14 cellular contexts compared by ENCODE assay signal in the genomic region with DNA sequence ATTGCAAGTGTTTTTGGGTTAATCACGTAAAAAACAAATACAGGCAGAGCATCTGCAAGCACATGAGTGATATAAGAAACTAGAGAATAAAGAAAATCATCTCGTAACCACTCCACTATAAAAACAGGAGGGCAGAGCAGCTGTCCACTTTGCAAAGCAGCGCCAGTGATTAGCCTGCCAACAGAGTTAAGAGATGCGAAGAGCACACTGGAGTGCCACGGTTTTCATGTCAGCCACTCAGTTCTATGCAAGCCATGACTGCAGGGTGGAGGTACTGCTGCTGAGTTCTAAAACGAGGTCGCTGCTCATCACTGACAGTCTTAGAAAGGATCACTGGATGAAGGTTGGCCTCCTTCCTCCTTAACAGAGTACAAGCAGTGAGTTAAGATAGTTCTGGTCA. TPM values are rescaled to one million over a fixed set of nuclear protein-coding genes. Genes with fewer than 3 reads are reported as not detected.
"Had no signal": no experiment of that assay in that cellular context is flagged by ENCODE, and none has a peak within 500 bp of the region (broad histone marks: within the 10 kb centered on the region; RNA-seq: fewer than 3 reads in every experiment).

No MANE protein-coding gene starts in this region.

- H3K4me1 Mint-ChIP-seq: activated naive CD8-positive, alpha-beta T cell treated with anti-CD3 and anti-CD28 coated beads, Interleukin-2, amount 10 ng/mL, durations not matched to agents 7 days and 5 days had no signal

- H3K9me3 ChIP-seq: ascending aorta, colonic mucosa, left lung, ovary had no signal

- H3K27ac ChIP-seq: ascending aorta, colonic mucosa, heart left ventricle, left lung, neural progenitor cell, ovary had no signal

- H3K27me3 Mint-ChIP-seq: activated CD8-positive, alpha-beta T cell treated with anti-CD3 and anti-CD28 coated beads for 36 hours; activated naive CD8-positive, alpha-beta T cell treated with anti-CD3 and anti-CD28 coated beads, Interleukin-2, amount 10 ng/mL, durations not matched to agents 7 days and 5 days had no signal

- H3K4me1 ChIP-seq: ascending aorta, colonic mucosa, heart left ventricle, left lung had no signal

- DNase-seq: activated CD8-positive, alpha-beta memory T cell treated with anti-CD3 and anti-CD28 coated beads, Interleukin-2, amount 50 U/mL, for 4 hours; activated CD8-positive, alpha-beta T cell treated with anti-CD3 and anti-CD28 coated beads for 36 hours; activated naive CD8-positive, alpha-beta T cell treated with anti-CD3 and anti-CD28 coated beads, Interleukin-2, amount 10 ng/mL, durations not matched to agents 7 days and 5 days; colonic mucosa; effector CD8-positive, alpha-beta T cell; foreskin melanocyte; heart left ventricle; left lung; ovary; stimulated activated CD4-positive, alpha-beta T cell treated with anti-CD3 and anti-CD28 coated beads, Interleukin-12 subunit alpha, Interleukin-12 subunit beta, amount 100 ng/mL, for 4 hours; stimulated activated naive CD8-positive, alpha-beta T cell treated with anti-CD3 and anti-CD28 coated beads, Interleukin-15, Interleukin-2, amounts not matched to agents 100 U/mL and 50 U/mL, for 24 hours had no signal

- H3K4me3 Mint-ChIP-seq: activated CD8-positive, alpha-beta T cell treated with anti-CD3 and anti-CD28 coated beads for 36 hours; activated naive CD8-positive, alpha-beta T cell treated with anti-CD3 and anti-CD28 coated beads, Interleukin-2, amount 10 ng/mL, durations not matched to agents 7 days and 5 days; neural progenitor cell had no signal

- H3K9ac ChIP-seq: neural progenitor cell had no signal

- H3K36me3 ChIP-seq: ascending aorta, colonic mucosa, heart left ventricle, left lung, ovary had no signal

- ATAC-seq: activated CD8-positive, alpha-beta T cell treated with anti-CD3 and anti-CD28 coated beads for 36 hours; heart left ventricle; stimulated activated naive CD8-positive, alpha-beta T cell treated with anti-CD3 and anti-CD28 coated beads, Interleukin-15, Interleukin-2, amounts not matched to agents 100 U/mL and 50 U/mL, for 24 hours had no signal

- H3K27me3 ChIP-seq: ascending aorta, colonic mucosa, heart left ventricle, left lung, neural progenitor cell, ovary had no signal

- H3K4me2 ChIP-seq: neural progenitor cell had no signal

- FAIRE-seq: islet of Langerhans had no signal

- H3K27ac Mint-ChIP-seq: activated CD8-positive, alpha-beta T cell treated with anti-CD3 and anti-CD28 coated beads for 36 hours; activated naive CD8-positive, alpha-beta T cell treated with anti-CD3 and anti-CD28 coated beads, Interleukin-2, amount 10 ng/mL, durations not matched to agents 7 days and 5 days; neural progenitor cell had no signal

- H3K4me3 ChIP-seq: ascending aorta, colonic mucosa, heart left ventricle, left lung, neural progenitor cell, ovary had no signal

- H2AFZ ChIP-seq: neural progenitor cell had no signal

- H3K36me3 Mint-ChIP-seq: activated naive CD8-positive, alpha-beta T cell treated with anti-CD3 and anti-CD28 coated beads, Interleukin-2, amount 10 ng/mL, durations not matched to agents 7 days and 5 days had no signal

- H3K9me3 Mint-ChIP-seq: activated CD8-positive, alpha-beta T cell treated with anti-CD3 and anti-CD28 coated beads for 36 hours; activated naive CD8-positive, alpha-beta T cell treated with anti-CD3 and anti-CD28 coated beads, Interleukin-2, amount 10 ng/mL, durations not matched to agents 7 days and 5 days had no signal

RNA-seq across cellular contexts. Expression of gene FGFR2, which starts 58.5 kb away (rescaled TPM):
- total RNA-seq: activated CD8-positive, alpha-beta T cell treated with anti-CD3 and anti-CD28 coated beads for 36 hours had no signal
